In genomic region chr3:139353920-139354556, GRCh38 we compare ENCODE assay signal across 8 cellular contexts. TPM values are rescaled to one million over a fixed set of nuclear protein-coding genes. Genes with fewer than 3 reads are reported as not detected.
A peak's percentile ranks its signal among the peaks of the same experiment; 100 is the strongest.
DNase-seq lines count a peak whose midpoint lies in the region; ATAC-seq and TF ChIP-seq lines count a peak whose summit lies in the region.

No MANE protein-coding gene starts in this region.

- DNase-seq in DMS114 treated with DMSO at 0.1 percent for 48 hours (lab: John Stamatoyannopoulos, UW; ENCODE audit: unreplicated experiment) (peak; percentile 76), RKO (ENCODE audit: low spot score) (peak; percentile 83), osteocyte (ENCODE audit: extremely low spot score, unreplicated experiment) (no peak)

- ATAC-seq in HG03432 (IDR thresholded peaks at IDR 0.05; ENCODE audit: unreplicated experiment) (peak; percentile 48), esophagus mucosa (peak; percentile 80), HG03521 (IDR thresholded peaks at IDR 0.05; ENCODE audit: unreplicated experiment) (no peak), GM19351 (IDR thresholded peaks at IDR 0.05; ENCODE audit: unreplicated experiment) (no peak), GM18858 (IDR thresholded peaks at IDR 0.05; ENCODE audit: unreplicated experiment) (no peak)

- no peak overlapping the region for H3K4me3 Mint-ChIP-seq in osteocyte (ENCODE audit: unreplicated experiment)

- H3K27ac Mint-ChIP-seq in osteocyte (ENCODE audit: unreplicated experiment), result no peak overlapping the region

- H3K9me3 Mint-ChIP-seq in osteocyte (ENCODE audit: unreplicated experiment), result no peaks in the 10 kb centered on the region

- H3K4me1 Mint-ChIP-seq in osteocyte (ENCODE audit: unreplicated experiment), result no peaks in the 10 kb centered on the region

- no peaks in the 10 kb centered on the region for H3K27me3 Mint-ChIP-seq in osteocyte (ENCODE audit: unreplicated experiment)

- TF ChIP-seq CTCF in osteocyte (IDR thresholded peaks at IDR 0.05), result peak; percentile 73

- peaks cover 67% of the 10 kb centered on the region for H3K36me3 Mint-ChIP-seq in osteocyte (ENCODE audit: unreplicated experiment)

RNA-seq across cellular contexts. Expression of gene MRPS22, which starts 10.2 kb away (rescaled TPM):
- total RNA-seq in esophagus mucosa, result 51.1 TPM
- total RNA-seq in osteocyte, result 30.4 and 35.8 TPM in 2 replicates

RNA-seq across cellular contexts. Expression of gene COPB2, which starts 35.4 kb away (rescaled TPM):
- 75.2 TPM for total RNA-seq in esophagus mucosa
- total RNA-seq in osteocyte, result 171 and 178 TPM in 2 replicates

Comparison
In these comparisons a context has a peak if more than half of its experiments do, and no peak if none do; other contexts are left out.
1. ATAC-seq: peak in HG03432 (single experiment) and esophagus mucosa (single experiment); none in HG03521 (single experiment), GM19351 (single experiment) and GM18858 (single experiment).